8 cellular contexts compared by ENCODE assay signal in the genomic region with DNA sequence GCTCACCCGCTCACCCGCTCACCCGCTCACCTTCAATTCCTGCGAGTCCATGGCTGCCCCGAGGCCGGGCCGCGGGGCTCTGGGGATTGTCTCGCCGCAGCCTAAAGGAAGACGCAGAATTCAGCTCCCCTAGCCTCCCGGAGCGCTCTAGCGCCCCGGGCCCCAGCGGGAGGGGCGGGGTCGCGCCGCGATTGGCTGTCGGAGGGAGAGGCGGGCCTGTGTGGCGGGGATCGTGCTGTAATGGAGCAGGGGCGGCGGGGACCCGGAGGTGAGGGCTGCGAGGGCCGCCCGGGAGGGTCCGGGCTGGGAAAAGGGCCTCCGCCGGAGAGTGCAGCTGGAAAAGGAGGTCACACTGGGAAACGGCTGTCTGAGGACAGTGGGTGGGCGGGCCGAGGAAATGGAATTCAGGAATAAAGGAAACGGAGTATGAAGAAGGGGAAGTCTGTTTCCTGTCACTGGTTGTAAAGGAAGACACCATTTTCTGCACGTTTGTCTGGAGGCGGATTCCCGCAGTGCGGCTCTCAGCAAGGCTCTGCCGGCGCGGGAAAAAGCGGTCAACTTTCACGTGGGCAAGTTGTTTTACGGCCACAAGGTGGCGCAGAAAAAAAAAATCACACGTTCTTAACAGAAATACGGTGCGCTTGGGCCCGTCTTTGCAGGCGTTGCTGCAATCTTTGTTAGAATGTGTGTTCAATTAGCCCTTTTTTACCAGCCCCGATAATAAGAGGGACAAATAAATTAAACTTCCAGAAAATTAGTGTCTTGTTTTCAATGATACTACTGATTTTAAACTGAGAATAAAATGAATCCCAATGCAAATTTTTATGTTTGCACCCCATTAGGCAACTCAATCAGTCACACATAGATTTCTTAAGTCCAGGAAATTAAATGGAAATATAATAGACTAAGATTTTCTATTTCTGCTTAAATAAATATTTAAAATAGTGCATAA. TPM values are rescaled to one million over a fixed set of nuclear protein-coding genes. Genes with fewer than 3 reads are reported as not detected.
DNase-seq lines count a peak whose midpoint lies in the region; ATAC-seq, FAIRE-seq and TF ChIP-seq lines count a peak whose summit lies in the region.

A gene (minus strand): TSS at position 122 of the 952 bp plus-strand sequence. CDS start 71 bp downstream, at position 51.

- DNase-seq in DMS 273 treated with DMSO at 0.1 percent for 48 hours (lab: John Stamatoyannopoulos, UW): peak; percentile 87
- DNase-seq in HuH-7 (ENCODE audit: low spot score): peak; percentile 94
- peak; percentile 94 for DNase-seq in activated CD8-positive, alpha-beta memory T cell treated with anti-CD3 and anti-CD28 coated beads, Interleukin-2, amount 50 U/mL, for 48 hours
- peak; percentile 97 for DNase-seq in endothelial cell of umbilical vein (ENCODE audit: low read depth, low spot score)
- DNase-seq in midbrain (lab: John Stamatoyannopoulos, UW): peak; percentile 97
- DNase-seq in stimulated activated CD8-positive, alpha-beta memory T cell treated with anti-CD3 and anti-CD28 coated beads, Interleukin-2, amount 100 ng/mL, for 1 hour (ENCODE audit: low read depth in 2 of 2): peak; percentile 83 to 91

- H3K27me3 ChIP-seq in OCI-LY3 (ENCODE audit: low read depth, low read length) (no peaks in the 10 kb centered on the region), endothelial cell of umbilical vein (ENCODE audit: control insufficient read depth in 2 of 2, insufficient read depth in 2 of 2, low read length in 2 of 2) (no peaks in the 10 kb centered on the region)

- CTCF ChIA-PET in endothelial cell of umbilical vein (lab: Charles Lee): interaction anchor here (0.6 to 5.9 kb wide), 28 partner anchors 9 to 468 kb away, joined by 3 to 193 read pairs (median 4); a partner anchor contains a TSS

- peak; percentile 92 for FAIRE-seq in endothelial cell of umbilical vein (lab: Jason Lieb, UNC)

- H3K9me1 ChIP-seq in endothelial cell of umbilical vein (replicated peaks; ENCODE audit: control insufficient read depth, extremely low read depth, insufficient read depth, low read length): no peaks in the 10 kb centered on the region

- TF ChIP-seq CTCF in OCI-LY3 (IDR thresholded peaks at IDR 0.05; ENCODE audit: low read depth, low read length) (peak; percentile 84), endothelial cell of umbilical vein (IDR thresholded peaks at IDR 0.05; ENCODE audit: extremely low read depth in 1 of 2, insufficient read depth in 1 of 2, low read depth in 1 of 2, low read length in 2 of 2) (peak; percentile 76 to 78)

- H3K4me2 ChIP-seq in OCI-LY3 (ENCODE audit: low read length) (peak within 1 kb of the TSS; percentile 90), endothelial cell of umbilical vein (ENCODE audit: insufficient read depth, low read length) (peak within 1 kb of the TSS; percentile 96)

- intact Hi-C loops in endothelial cell of umbilical vein (cut with micrococcal nuclease): loop anchor here (1.0 to 5.0 kb wide), 9 partner anchors 45 to 553 kb away; a partner anchor contains a TSS

- TF ChIP-seq POLR2A in endothelial cell of umbilical vein (IDR thresholded peaks at IDR 0.05; ENCODE audit: low read depth, low read length): peak; percentile 75

- peak within 1 kb of the TSS; percentile 93 for H3K4me3 ChIP-seq in OCI-LY3 (ENCODE audit: low read length)
- peak within 1 kb of the TSS; percentile 60 to 99 (median 93) for H3K4me3 ChIP-seq in endothelial cell of umbilical vein (replicated peaks in 1 of 3; ENCODE audit: insufficient read depth in 1 of 3, low read depth in 1 of 3, low read length in 3 of 3)

- peak within 1 kb of the TSS; percentile 86 for H3K9ac ChIP-seq in OCI-LY3 (ENCODE audit: low read length)
- peak within 1 kb of the TSS; percentile 92 for H3K9ac ChIP-seq in endothelial cell of umbilical vein (replicated peaks; ENCODE audit: extremely low read depth, insufficient read depth, low read length)

- peak; percentile 97 for ATAC-seq in GM21515 (IDR thresholded peaks at IDR 0.05; ENCODE audit: unreplicated experiment)

- no peaks in the 10 kb centered on the region for H3K9me3 ChIP-seq in OCI-LY3 (ENCODE audit: insufficient read depth, low read length)
- H3K9me3 ChIP-seq in endothelial cell of umbilical vein (replicated peaks; ENCODE audit: control insufficient read depth, insufficient read depth, low read length): no peaks in the 10 kb centered on the region

- peak within 1 kb of the TSS; percentile 46 for H3K27ac ChIP-seq in OCI-LY3 (ENCODE audit: low read length)
- H3K27ac ChIP-seq in endothelial cell of umbilical vein (ENCODE audit: insufficient read depth, low read depth, low read length): peak within 1 kb of the TSS; percentile 81

- H3K4me1 ChIP-seq in OCI-LY3 (ENCODE audit: low read length): peaks cover 16% of the 10 kb centered on the region
- H3K4me1 ChIP-seq in endothelial cell of umbilical vein (ENCODE audit: control insufficient read depth, extremely low read depth, insufficient read depth, low read length): peaks cover 17% of the 10 kb centered on the region

- POLR2A ChIA-PET in endothelial cell of umbilical vein (lab: Charles Lee): interaction anchor here (0.6 to 1.9 kb wide), 3 partner anchors 174 to 1403 kb away, joined by 3 to 14 read pairs (median 4); a partner anchor contains a TSS

- H4K20me1 ChIP-seq in OCI-LY3 (ENCODE audit: insufficient read depth, low read length) (no peaks in the 10 kb centered on the region), endothelial cell of umbilical vein (replicated peaks; ENCODE audit: control insufficient read depth, extremely low read depth, insufficient read depth, low read length) (no peaks in the 10 kb centered on the region)

- peaks cover 35% of the 10 kb centered on the region for H3K79me2 ChIP-seq in OCI-LY3 (ENCODE audit: low read length)
- H3K79me2 ChIP-seq in endothelial cell of umbilical vein (ENCODE audit: control insufficient read depth, insufficient read depth, low read length): peaks cover 26% of the 10 kb centered on the region

- H2AFZ ChIP-seq in OCI-LY3 (ENCODE audit: low read depth, low read length) (peak within 1 kb of the TSS; percentile 88), endothelial cell of umbilical vein (ENCODE audit: low read depth, low read length) (peak within 1 kb of the TSS; percentile 63)

- H3K36me3 ChIP-seq in OCI-LY3 (replicated peaks; ENCODE audit: low read depth, low read length) (peaks cover 11% of the 10 kb centered on the region), endothelial cell of umbilical vein (ENCODE audit: control insufficient read depth in 2 of 2, extremely low read depth in 1 of 2, insufficient read depth in 2 of 2, low read length in 2 of 2) (peaks cover 0 to 2% of the 10 kb centered on the region in 2 experiments)

- BruUV-seq in endothelial cell of umbilical vein (replicated peaks; lab: Mats Ljungman, UMichigan): no TSS peak

- dilution Hi-C loops in endothelial cell of umbilical vein (cut with MboI; ENCODE audit: extremely low pct_ligation_motif_present, low sequenced_read_pairs): no loop called here

TF ChIP-seq in endothelial cell of umbilical vein, 7 proteins besides CTCF, POLR2A, EP300 and RAD21:
- TF ChIP-seq MYC (IDR thresholded peaks at IDR 0.05; ENCODE audit: low read depth, low read length): no peak
- TF ChIP-seq, protein P1, sequence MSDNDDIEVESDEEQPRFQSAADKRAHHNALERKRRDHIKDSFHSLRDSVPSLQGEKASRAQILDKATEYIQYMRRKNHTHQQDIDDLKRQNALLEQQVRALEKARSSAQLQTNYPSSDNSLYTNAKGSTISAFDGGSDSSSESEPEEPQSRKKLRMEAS (IDR thresholded peaks at IDR 0.05; ENCODE audit: insufficient read depth, insufficient read length): peak; percentile 73

RNA-seq across cellular contexts. Expression of the gene that starts here (rescaled TPM):
- 18.0 and 21.9 TPM in 2 replicates for total RNA-seq in endothelial cell of umbilical vein
- 7.5 and 8.0 TPM in 2 replicates for polyA plus RNA-seq in endothelial cell of umbilical vein
- polyA plus RNA-seq in endothelial cell of umbilical vein (2011; cell fraction: cytosol; rRNA removed): 7.4 and 11.1 TPM in 2 replicates
- 60.6 and 74.5 TPM in 2 replicates for polyA plus RNA-seq in endothelial cell of umbilical vein (2011; cell fraction: nucleus; rRNA removed)
- polyA plus RNA-seq in endothelial cell of umbilical vein (2012): 12.1 and 12.2 TPM in 2 replicates
- polyA minus RNA-seq in endothelial cell of umbilical vein: 30.4 and 39.5 TPM in 2 replicates
- 4.0 TPM for polyA minus RNA-seq in endothelial cell of umbilical vein (2011; cell fraction: cytosol; rRNA and poly(A)+ RNA removed)
- 105 and 142 TPM in 2 replicates for polyA minus RNA-seq in endothelial cell of umbilical vein (2011; cell fraction: nucleus; rRNA and poly(A)+ RNA removed)

Comparison
In these comparisons a context has a peak if more than half of its experiments do, and no peak if none do; other contexts are left out.
1. Peak in every context shown above with its lines: DNase-seq, ATAC-seq, H3K4me3 ChIP-seq and H3K27ac ChIP-seq.